15 cellular contexts compared by ENCODE assay signal in genomic region chr3:171837698-171838097, GRCh38. TPM values are rescaled to one million over a fixed set of nuclear protein-coding genes. Genes with fewer than 3 reads are reported as not detected.
A peak's percentile ranks its signal among the peaks of the same experiment; 100 is the strongest.
DNase-seq lines count a peak whose midpoint lies in the region; ATAC-seq, FAIRE-seq and TF ChIP-seq lines count a peak whose summit lies in the region.
"Had no signal": no experiment of that assay in that cellular context is flagged by ENCODE, and none has a peak within 500 bp of the region (broad histone marks: within the 10 kb centered on the region; RNA-seq: fewer than 3 reads in every experiment).

No MANE protein-coding gene starts in this region.

- H3K23me2 ChIP-seq in H1 (ENCODE audit: low read depth, low read length), result no peaks in the 10 kb centered on the region

- no peaks in the 10 kb centered on the region for H3K27me3 ChIP-seq in adrenal gland
- no peaks in the 10 kb centered on the region for H3K27me3 ChIP-seq in H1 (replicated peaks in 1 of 4; ENCODE audit: control insufficient read depth in 3 of 4, extremely low read depth in 1 of 4, insufficient read depth in 3 of 4, low read length in 3 of 4)
- no peaks in the 10 kb centered on the region for H3K27me3 ChIP-seq in thoracic aorta (replicated peaks; ENCODE audit: insufficient read depth)

- POLR2A ChIA-PET in H1 (lab: Charles Lee; ENCODE audit: partially characterized antibody), result no interaction called here

- H4K20me1 ChIP-seq in H1 (replicated peaks in 1 of 2; ENCODE audit: control insufficient read depth in 1 of 2, insufficient read depth in 2 of 2, low read length in 2 of 2), result no peaks in the 10 kb centered on the region

- H3K79me2 ChIP-seq in H1 (ENCODE audit: control insufficient read depth in 1 of 2, insufficient read depth in 2 of 2, low read length in 2 of 2), result no peaks in the 10 kb centered on the region

- CTCF ChIA-PET in H1 (lab: Charles Lee; ENCODE audit: partially characterized antibody), result interaction anchor here (1.4 to 3.5 kb wide), 2 partner anchors 9 to 65 kb away, joined by 4 to 25 read pairs; no protein-coding TSS in a partner anchor

- H3K23ac ChIP-seq in H1 (ENCODE audit: insufficient read length), result no peak overlapping the region

- no peak overlapping the region for H4K91ac ChIP-seq in H1 (replicated peaks; ENCODE audit: insufficient read length, low read length)

- no peak overlapping the region for H3K9ac ChIP-seq in H1 (replicated peaks in 1 of 4; ENCODE audit: extremely low read depth in 1 of 4, low read depth in 3 of 4, low read length in 3 of 4)

- H3K4me1 Mint-ChIP-seq in nephron (peaks cover 41% of the 10 kb centered on the region), immature natural killer cell (no peaks in the 10 kb centered on the region)

- no peak overlapping the region for H2BK120ac ChIP-seq in H1 (replicated peaks; ENCODE audit: low read depth, low read length)

- no peak for DNase-seq in adrenal gland
- DNase-seq in H1 (ENCODE audit: low read depth in 1 of 2, low spot score in 2 of 2), result no peak
- no peak for DNase-seq in thoracic aorta (ENCODE audit: low spot score)
- DNase-seq in immature natural killer cell, result no peak
- no peak for DNase-seq in NCI-H128 (lab: John Stamatoyannopoulos, UW; ENCODE audit: unreplicated experiment)
- no peak for DNase-seq in GOT3 (lab: John Stamatoyannopoulos, UW)
- DNase-seq: activated CD4-positive, alpha-beta memory T cell treated with anti-CD3 and anti-CD28 coated beads for 36 hours; DMS79 treated with DMSO at 0.1 percent for 48 hours; NCI-H2081; NCI-H526 treated with DMSO at 0.1 percent for 48 hours had no signal

- no peaks in the 10 kb centered on the region for H3K9me3 ChIP-seq in adrenal gland (replicated peaks in 1 of 3)
- H3K9me3 ChIP-seq in H1 (ENCODE audit: insufficient read depth in 2 of 2, low read depth in 1 of 2, low read length in 1 of 2), result no peaks in the 10 kb centered on the region
- no peaks in the 10 kb centered on the region for H3K9me3 ChIP-seq in thoracic aorta

- FAIRE-seq in H1 (lab: Jason Lieb, UNC), result no peak

- no peak overlapping the region for H3K18ac ChIP-seq in H1 (ENCODE audit: extremely low read depth, low read length)

- no peak overlapping the region for H2BK5ac ChIP-seq in H1 (ENCODE audit: low read depth, low read length)

- peak overlapping the region in 4 of 5 donors; percentile 6 to 73 (median 60) for H3K27ac ChIP-seq in adrenal gland
- H3K27ac ChIP-seq in H1 (ENCODE audit: low read depth, low read length), result no peak overlapping the region
- peak overlapping the region in 1 of 2 donors; percentile 55 for H3K27ac ChIP-seq in thoracic aorta

- no peak for TF ChIP-seq EP300 in H1 (IDR thresholded peaks at IDR 0.05; ENCODE audit: borderline replicate concordance in 1 of 2, low read depth in 2 of 2, low read length in 2 of 2)

- H2BK15ac ChIP-seq in H1 (ENCODE audit: low read length), result no peak overlapping the region

- no peak for TF ChIP-seq RAD21 in H1 (IDR thresholded peaks at IDR 0.05 in 1 of 2, conservative IDR thresholded peaks at IDR 0.05 in 1 of 2; ENCODE audit: low read depth in 2 of 2, low read length in 2 of 2)

- H4K8ac ChIP-seq in H1 (ENCODE audit: extremely low read depth, insufficient read depth, low read length), result no peak overlapping the region

- no peak overlapping the region for H3K56ac ChIP-seq in H1 (replicated peaks; ENCODE audit: insufficient read length, low read depth, low read length)

- H2BK20ac ChIP-seq in H1 (ENCODE audit: low read length), result no peak overlapping the region

- TF ChIP-seq POLR2A in adrenal gland (IDR thresholded peaks at IDR 0.05), result no peak
- TF ChIP-seq POLR2A in H1 (IDR thresholded peaks at IDR 0.05; ENCODE audit: control extremely low read depth in 1 of 2, low read depth in 2 of 2, low read length in 2 of 2), result no peak

- no peak overlapping the region for H3K14ac ChIP-seq in H1 (ENCODE audit: insufficient read length)

- TF ChIP-seq CTCF in adrenal gland (IDR thresholded peaks at IDR 0.05) (no peak), H1 (IDR thresholded peaks at IDR 0.05; ENCODE audit: control extremely low read depth in 1 of 3, insufficient read depth in 1 of 3, low read depth in 1 of 3, low read length in 3 of 3) (no peak), nephron (IDR thresholded peaks at IDR 0.05; ENCODE audit: unreplicated experiment in 3 of 3) (no peak), thoracic aorta (IDR thresholded peaks at IDR 0.05) (no peak)

- H2BK12ac ChIP-seq in H1 (ENCODE audit: low read depth, low read length), result no peak overlapping the region

- no peaks in the 10 kb centered on the region for H3K79me1 ChIP-seq in H1 (ENCODE audit: low read depth, low read length)

- no peaks in the 10 kb centered on the region for H3K36me3 Mint-ChIP-seq in nephron (ENCODE audit: low read depth)
- peaks cover 0 to 4% (median 0%) of the 10 kb centered on the region in 3 donors for H3K36me3 Mint-ChIP-seq in immature natural killer cell
- H3K36me3 Mint-ChIP-seq: activated CD4-positive, alpha-beta memory T cell treated with anti-CD3 and anti-CD28 coated beads for 36 hours had no signal

- H3K4me2 ChIP-seq in H1 (ENCODE audit: insufficient read depth in 1 of 2, low read depth in 2 of 2, low read length in 2 of 2), result no peak overlapping the region
- H3K4me2 ChIP-seq: GM23338 had no signal

- H3K27me3 Mint-ChIP-seq in nephron (ENCODE audit: low read depth) (no peaks in the 10 kb centered on the region), immature natural killer cell (ENCODE audit: low read depth in 3 of 3) (peaks cover 0 to 3% (median 3%) of the 10 kb centered on the region in 3 donors)

- H3K4me3 Mint-ChIP-seq in nephron (no peak overlapping the region), immature natural killer cell (no peak overlapping the region)
- H3K4me3 Mint-ChIP-seq: activated CD4-positive, alpha-beta memory T cell treated with anti-CD3 and anti-CD28 coated beads for 36 hours; GM23338 had no signal

- H3K4me1 ChIP-seq in adrenal gland (replicated peaks in 1 of 2) (peaks cover 6 to 50% of the 10 kb centered on the region in 2 donors), H1 (replicated peaks in 1 of 4; ENCODE audit: control insufficient read depth in 3 of 4, insufficient read depth in 4 of 4, low read length in 3 of 4) (peaks cover 0 to 4% (median 2%) of the 10 kb centered on the region in 4 experiments; a peak in 3 of 7 replicates), thoracic aorta (ENCODE audit: control insufficient read depth in 1 of 2, low read depth in 2 of 2) (peaks cover 0 to 34% of the 10 kb centered on the region in 2 donors)

- H3K4me3 ChIP-seq in adrenal gland, result no peak overlapping the region
- no peak overlapping the region for H3K4me3 ChIP-seq in H1 (ENCODE audit: extremely low read depth in 1 of 4, insufficient read depth in 2 of 4, low read depth in 3 of 4, low read length in 4 of 4)
- H3K4me3 ChIP-seq in thoracic aorta, result peak overlapping the region; percentile 64
- H3K4me3 ChIP-seq: GM23338 had no signal

- peak overlapping the region; percentile 97; the same call in 1 of the 2 replicates for H2AFZ ChIP-seq in H1 (ENCODE audit: low read length)

- H3K27ac Mint-ChIP-seq in nephron (peak overlapping the region; percentile 57 to 91 (median 79)), immature natural killer cell (no peak overlapping the region)
- H3K27ac Mint-ChIP-seq: activated CD4-positive, alpha-beta memory T cell treated with anti-CD3 and anti-CD28 coated beads for 36 hours; activated T-helper 2 cell treated with anti-CD3 and anti-CD28 coated beads, Interferon-gamma antibody, Interleukin-2, Interleukin-4, amounts not matched to agents 10 μg/mL and 5 μg/mL and 100 μg/mL, durations not matched to agents 14 hours and 24 hours and 36 hours had no signal

- intact Hi-C loops in adrenal gland (cut with DNase I), result no loop called here

- no peak overlapping the region for H2AK5ac ChIP-seq in H1 (ENCODE audit: low read depth, low read length)

- H4K5ac ChIP-seq in H1 (ENCODE audit: insufficient read length, low read depth, low read length), result no peak overlapping the region

- ATAC-seq in thoracic aorta (ENCODE audit: insufficient number of reproducible peaks, low FRiP score, low read depth), result no peak

- H3K4ac ChIP-seq in H1 (replicated peaks; ENCODE audit: insufficient read length, low read depth, low read length), result no peak overlapping the region

- H3K9me3 Mint-ChIP-seq in nephron, result no peaks in the 10 kb centered on the region
- no peaks in the 10 kb centered on the region for H3K9me3 Mint-ChIP-seq in immature natural killer cell
- H3K9me3 Mint-ChIP-seq: activated CD4-positive, alpha-beta memory T cell treated with anti-CD3 and anti-CD28 coated beads for 36 hours; activated T-helper 2 cell treated with anti-CD3 and anti-CD28 coated beads, Interferon-gamma antibody, Interleukin-2, Interleukin-4, amounts not matched to agents 10 μg/mL and 5 μg/mL and 100 μg/mL, durations not matched to agents 14 hours and 24 hours and 36 hours; GM23338 had no signal

- H3K36me3 ChIP-seq in adrenal gland (replicated peaks in 1 of 2) (no peaks in the 10 kb centered on the region), H1 (ENCODE audit: control insufficient read depth in 2 of 4, insufficient read depth in 4 of 4, low read length in 3 of 4) (no peaks in the 10 kb centered on the region), thoracic aorta (no peaks in the 10 kb centered on the region)

RNA-seq across cellular contexts. Expression of gene TMEM212, which starts 5.5 kb away (rescaled TPM):
- total RNA-seq in adrenal gland (not detected), thoracic aorta (not detected)
- polyA plus RNA-seq in adrenal gland (not detected), H1 (2011; rRNA removed) (not detected in 2 replicates), immature natural killer cell (not detected)
- total RNA-seq in H1 (2021; fragmentation: NEBNext Ultra II Directional; extraction: Animal tissue kit (Norgen Biotek cat#: 25700)), result not detected in 2 replicates
- not detected for polyA plus RNA-seq in H1 (2011; cell fraction: cytosol; rRNA removed)
- polyA plus RNA-seq in H1 (2011; cell fraction: nucleus; rRNA removed), result not detected
- polyA plus RNA-seq in H1 (2012, experiment 1 of 2), result not detected in 4 replicates
- not detected for polyA plus RNA-seq in H1 (2012, experiment 2 of 2)
- not detected for polyA plus RNA-seq in H1 (2013, experiment 1 of 2)
- not detected for polyA plus RNA-seq in H1 (2013, experiment 2 of 2)
- not detected in 2 replicates for polyA minus RNA-seq in H1 (2011; rRNA and poly(A)+ RNA removed)
- not detected for polyA minus RNA-seq in H1 (2011; cell fraction: cytosol; rRNA and poly(A)+ RNA removed)
- not detected for polyA minus RNA-seq in H1 (2011; cell fraction: nucleus; rRNA and poly(A)+ RNA removed)
- total RNA-seq: activated CD4-positive, alpha-beta memory T cell treated with anti-CD3 and anti-CD28 coated beads for 36 hours; fibroblast of villous mesenchyme; GM23338; omental fat pad had no signal
- polyA plus RNA-seq: GM23338 had no signal

RNA-seq across cellular contexts. Expression of gene PLD1, which starts 27.4 kb away (rescaled TPM):
- total RNA-seq in adrenal gland (100 to 1,000 TPM in 6 of 8 donors, 10 to 100 TPM in 2; 60.3 to 178 (median 126) TPM), thoracic aorta (10 to 100 TPM; 51.3 to 95.2 TPM)
- polyA plus RNA-seq in adrenal gland (10 to 100 TPM; 25.7 to 79.8 (median 36.5) TPM), H1 (2011; rRNA removed) (0.88 and 1.2 TPM in 2 replicates), immature natural killer cell (1 to 10 TPM in 2 of 3 donors, not detected in 1; 3.8 to 7.2 TPM)
- 2.6 and 3.1 TPM in 2 replicates for total RNA-seq in H1 (2021; fragmentation: NEBNext Ultra II Directional; extraction: Animal tissue kit (Norgen Biotek cat#: 25700))
- 0.80 TPM for polyA plus RNA-seq in H1 (2011; cell fraction: cytosol; rRNA removed)
- 0.80 TPM for polyA plus RNA-seq in H1 (2011; cell fraction: nucleus; rRNA removed)
- polyA plus RNA-seq in H1 (2012, experiment 1 of 2), result 1.3 to 3.1 TPM (median 1.8 TPM) in 4 replicates
- 0.29 TPM for polyA plus RNA-seq in H1 (2012, experiment 2 of 2)
- 1.3 TPM for polyA plus RNA-seq in H1 (2013, experiment 1 of 2)
- polyA plus RNA-seq in H1 (2013, experiment 2 of 2), result 1.0 TPM
- 3.3 and 3.5 TPM in 2 replicates for polyA minus RNA-seq in H1 (2011; rRNA and poly(A)+ RNA removed)
- polyA minus RNA-seq in H1 (2011; cell fraction: cytosol; rRNA and poly(A)+ RNA removed), result 3.2 TPM
- polyA minus RNA-seq in H1 (2011; cell fraction: nucleus; rRNA and poly(A)+ RNA removed), result 4.8 TPM

Comparison
In these comparisons a context has a peak if more than half of its experiments do, and no peak if none do; other contexts are left out.
1. H3K27ac Mint-ChIP-seq: peak in nephron (3 of 3); none in immature natural killer cell (0 of 6).
2. RNA of gene PLD1, which starts 27.4 kb away (total RNA-seq): 60.3 to 178 TPM in adrenal gland and 51.3 to 95.2 TPM in thoracic aorta; 2.6 to 3.1 TPM in H1; every median in the first group is over 10 times any median in the second.